In the genomic region with DNA sequence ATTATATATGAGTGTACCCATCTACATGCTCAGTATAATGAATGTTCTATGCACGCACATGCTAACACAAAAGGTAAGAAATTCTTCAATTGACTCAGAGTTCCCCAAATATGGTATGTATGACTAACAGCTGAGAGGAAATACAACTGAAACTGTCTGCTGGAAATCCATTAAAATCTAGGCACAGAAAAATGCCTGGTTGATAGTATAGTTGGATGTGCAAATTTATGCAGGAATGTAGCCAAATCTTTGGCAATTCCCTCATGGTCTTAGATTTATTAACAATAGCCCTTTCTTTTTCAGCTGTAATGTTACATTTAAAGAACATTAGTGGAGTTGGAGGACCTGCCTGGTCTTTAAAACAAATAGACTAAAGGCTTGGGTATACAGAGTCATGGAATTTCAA, we compare ENCODE assay signal across 1 cellular context.
A peak's percentile ranks its signal among the peaks of the same experiment; 100 is the strongest.
TF ChIP-seq lines count a peak whose summit lies in the region.

No MANE protein-coding gene starts in this region.

TF ChIP-seq in GM12878, 131 proteins besides CTCF, POLR2A, EP300 and RAD21 (continued from another document):
- TF ChIP-seq, protein P1, sequence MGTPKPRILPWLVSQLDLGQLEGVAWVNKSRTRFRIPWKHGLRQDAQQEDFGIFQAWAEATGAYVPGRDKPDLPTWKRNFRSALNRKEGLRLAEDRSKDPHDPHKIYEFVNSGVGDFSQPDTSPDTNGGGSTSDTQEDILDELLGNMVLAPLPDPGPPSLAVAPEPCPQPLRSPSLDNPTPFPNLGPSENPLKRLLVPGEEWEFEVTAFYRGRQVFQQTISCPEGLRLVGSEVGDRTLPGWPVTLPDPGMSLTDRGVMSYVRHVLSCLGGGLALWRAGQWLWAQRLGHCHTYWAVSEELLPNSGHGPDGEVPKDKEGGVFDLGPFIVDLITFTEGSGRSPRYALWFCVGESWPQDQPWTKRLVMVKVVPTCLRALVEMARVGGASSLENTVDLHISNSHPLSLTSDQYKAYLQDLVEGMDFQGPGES (IDR thresholded peaks at IDR 0.05), result no peak
- TF ChIP-seq FOXM1 (IDR thresholded peaks at IDR 0.05; ENCODE audit: low read depth, low read length) (peak; percentile 78; the same call in 1 of the 2 replicates), ZBED1 (IDR thresholded peaks at IDR 0.05; ENCODE audit: borderline replicate concordance) (0 out of 2 replicates have a peak, but pooled peaks have one; percentile 39), YBX1 (IDR thresholded peaks at IDR 0.05) (no peak), MEF2A (IDR thresholded peaks at IDR 0.05; ENCODE audit: insufficient read depth, low read depth, low read length) (peak; percentile 51; the same call in 1 of the 2 replicates), LARP7 (IDR thresholded peaks at IDR 0.05) (no peak), CHD1 (IDR thresholded peaks at IDR 0.05; ENCODE audit: low read depth, low read length) (no peak), GABPA (IDR thresholded peaks at IDR 0.05; ENCODE audit: low read depth) (0 out of 2 replicates have a peak, but pooled peaks have one; percentile 18), TCF3 (IDR thresholded peaks at IDR 0.05; ENCODE audit: borderline replicate concordance, insufficient read depth, low read depth, low read length) (no peak), NBN (IDR thresholded peaks at IDR 0.05) (no peak), HDAC6 (IDR thresholded peaks at IDR 0.05; ENCODE audit: unreplicated experiment) (no peak), ZZZ3 (IDR thresholded peaks at IDR 0.05; ENCODE audit: control insufficient read depth, insufficient read length, low read depth) (no peak), EZH2 (IDR thresholded peaks at IDR 0.05; ENCODE audit: borderline replicate concordance, control insufficient read depth, low read depth, low read length) (no peak), EGR1 (IDR thresholded peaks at IDR 0.05; ENCODE audit: borderline replicate concordance in 1 of 2, low read depth in 2 of 2, low read length in 2 of 2) (no peak), IKZF1 (conservative IDR thresholded peaks at IDR 0.05) (peak; percentile 97)
- TF ChIP-seq, protein P2, sequence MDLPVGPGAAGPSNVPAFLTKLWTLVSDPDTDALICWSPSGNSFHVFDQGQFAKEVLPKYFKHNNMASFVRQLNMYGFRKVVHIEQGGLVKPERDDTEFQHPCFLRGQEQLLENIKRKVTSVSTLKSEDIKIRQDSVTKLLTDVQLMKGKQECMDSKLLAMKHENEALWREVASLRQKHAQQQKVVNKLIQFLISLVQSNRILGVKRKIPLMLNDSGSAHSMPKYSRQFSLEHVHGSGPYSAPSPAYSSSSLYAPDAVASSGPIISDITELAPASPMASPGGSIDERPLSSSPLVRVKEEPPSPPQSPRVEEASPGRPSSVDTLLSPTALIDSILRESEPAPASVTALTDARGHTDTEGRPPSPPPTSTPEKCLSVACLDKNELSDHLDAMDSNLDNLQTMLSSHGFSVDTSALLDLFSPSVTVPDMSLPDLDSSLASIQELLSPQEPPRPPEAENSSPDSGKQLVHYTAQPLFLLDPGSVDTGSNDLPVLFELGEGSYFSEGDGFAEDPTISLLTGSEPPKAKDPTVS (IDR thresholded peaks at IDR 0.05; ENCODE audit: low read depth, low read length), result no peak
- TF ChIP-seq, protein P3, sequence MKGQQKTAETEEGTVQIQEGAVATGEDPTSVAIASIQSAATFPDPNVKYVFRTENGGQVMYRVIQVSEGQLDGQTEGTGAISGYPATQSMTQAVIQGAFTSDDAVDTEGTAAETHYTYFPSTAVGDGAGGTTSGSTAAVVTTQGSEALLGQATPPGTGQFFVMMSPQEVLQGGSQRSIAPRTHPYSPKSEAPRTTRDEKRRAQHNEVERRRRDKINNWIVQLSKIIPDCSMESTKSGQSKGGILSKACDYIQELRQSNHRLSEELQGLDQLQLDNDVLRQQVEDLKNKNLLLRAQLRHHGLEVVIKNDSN (IDR thresholded peaks at IDR 0.05; ENCODE audit: borderline replicate concordance, extremely low read length, insufficient read depth, low read depth, low read length), result no peak
- TF ChIP-seq, protein P4, sequence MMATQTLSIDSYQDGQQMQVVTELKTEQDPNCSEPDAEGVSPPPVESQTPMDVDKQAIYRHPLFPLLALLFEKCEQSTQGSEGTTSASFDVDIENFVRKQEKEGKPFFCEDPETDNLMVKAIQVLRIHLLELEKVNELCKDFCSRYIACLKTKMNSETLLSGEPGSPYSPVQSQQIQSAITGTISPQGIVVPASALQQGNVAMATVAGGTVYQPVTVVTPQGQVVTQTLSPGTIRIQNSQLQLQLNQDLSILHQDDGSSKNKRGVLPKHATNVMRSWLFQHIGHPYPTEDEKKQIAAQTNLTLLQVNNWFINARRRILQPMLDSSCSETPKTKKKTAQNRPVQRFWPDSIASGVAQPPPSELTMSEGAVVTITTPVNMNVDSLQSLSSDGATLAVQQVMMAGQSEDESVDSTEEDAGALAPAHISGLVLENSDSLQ (IDR thresholded peaks at IDR 0.05), result no peak
